ENCODE assay signal across 1 cellular context in genomic region chr11:63920126-63920869, GRCh38.
TF ChIP-seq lines count a peak whose summit lies in the region.

No MANE protein-coding gene starts in this region.

TF ChIP-seq in IMR-90, 13 proteins besides CTCF, POLR2A, EP300 and RAD21 (continued from another document):
- no peak for TF ChIP-seq ELK1 (IDR thresholded peaks at IDR 0.05; ENCODE audit: borderline replicate concordance, low read depth, low read length)
- TF ChIP-seq, protein P1, sequence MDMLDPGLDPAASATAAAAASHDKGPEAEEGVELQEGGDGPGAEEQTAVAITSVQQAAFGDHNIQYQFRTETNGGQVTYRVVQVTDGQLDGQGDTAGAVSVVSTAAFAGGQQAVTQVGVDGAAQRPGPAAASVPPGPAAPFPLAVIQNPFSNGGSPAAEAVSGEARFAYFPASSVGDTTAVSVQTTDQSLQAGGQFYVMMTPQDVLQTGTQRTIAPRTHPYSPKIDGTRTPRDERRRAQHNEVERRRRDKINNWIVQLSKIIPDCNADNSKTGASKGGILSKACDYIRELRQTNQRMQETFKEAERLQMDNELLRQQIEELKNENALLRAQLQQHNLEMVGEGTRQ (IDR thresholded peaks at IDR 0.05; ENCODE audit: low read depth, low read length) = no peak
- no peak for TF ChIP-seq NFE2L2 (IDR thresholded peaks at IDR 0.05; ENCODE audit: low read depth, low read length)
- no peak for TF ChIP-seq RCOR1 (IDR thresholded peaks at IDR 0.05; ENCODE audit: insufficient replicate concordance, low read length)
- no peak for TF ChIP-seq CHD1 (IDR thresholded peaks at IDR 0.05; ENCODE audit: low read depth, low read length)
